ENCODE assay signal across 10 cellular contexts in the genomic region with DNA sequence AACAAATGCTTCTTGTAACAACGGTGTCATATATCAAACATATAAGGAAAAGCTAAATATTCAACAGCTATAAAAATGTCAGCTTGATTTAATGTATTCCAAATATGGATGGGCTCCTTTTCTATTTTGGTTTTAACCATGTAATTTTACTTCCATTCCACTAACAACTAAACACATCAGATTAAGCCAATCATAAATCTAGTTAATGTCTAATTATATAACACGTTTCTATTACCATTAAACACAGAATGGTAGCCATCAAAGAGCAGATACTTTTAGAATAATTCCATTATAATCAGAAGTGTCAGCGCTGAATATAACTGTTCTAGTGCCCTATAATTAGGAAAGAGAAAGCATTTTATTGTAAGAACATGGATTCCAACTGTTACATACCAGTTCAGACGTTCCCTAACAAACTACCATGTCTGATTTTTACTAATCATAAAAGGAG. TPM values are rescaled to one million over a fixed set of nuclear protein-coding genes. Genes with fewer than 3 reads are reported as not detected.
DNase-seq lines count a peak whose midpoint lies in the region; ATAC-seq and TF ChIP-seq lines count a peak whose summit lies in the region.
"Had no signal": no experiment of that assay in that cellular context is flagged by ENCODE, and none has a peak within 500 bp of the region (broad histone marks: within the 10 kb centered on the region; RNA-seq: fewer than 3 reads in every experiment).

No MANE protein-coding gene starts in this region.

- TF ChIP-seq CTCF in Calu3 (IDR thresholded peaks at IDR 0.05; ENCODE audit: unreplicated experiment) (no peak), thyroid gland (IDR thresholded peaks at IDR 0.05) (no peak)

- BruUV-seq in Calu3 (replicated peaks; lab: Mats Ljungman, UMichigan) = no TSS peak

- peak overlapping the region; percentile 71 for H3K27ac ChIP-seq in naive thymus-derived CD4-positive, alpha-beta T cell (ENCODE audit: low read depth, low read length)
- no peak overlapping the region for H3K27ac ChIP-seq in thyroid gland
- H3K27ac ChIP-seq: PC-9 had no signal

- no peaks in the 10 kb centered on the region for H3K9me3 Mint-ChIP-seq in Calu3 (ENCODE audit: low read depth, unreplicated experiment)
- H3K9me3 Mint-ChIP-seq in activated T-helper 17 cell treated with anti-CD3 and anti-CD28 coated beads, Interleukin-2, amount 50 U/mL, for 72 hours = no peaks in the 10 kb centered on the region
- no peaks in the 10 kb centered on the region for H3K9me3 Mint-ChIP-seq in naive thymus-derived CD4-positive, alpha-beta T cell

- no peaks in the 10 kb centered on the region for H3K27me3 ChIP-seq in naive thymus-derived CD4-positive, alpha-beta T cell (ENCODE audit: control insufficient read depth in 2 of 2, insufficient read depth in 2 of 2, low read length in 2 of 2)
- H3K27me3 ChIP-seq in thyroid gland = no peaks in the 10 kb centered on the region

- peaks cover 4% of the 10 kb centered on the region in 2 donors for H3K4me1 ChIP-seq in naive thymus-derived CD4-positive, alpha-beta T cell (ENCODE audit: control insufficient read depth in 2 of 2, insufficient read depth in 2 of 2, low read length in 2 of 2)
- H3K4me1 ChIP-seq in thyroid gland = peaks cover 0 to 6% of the 10 kb centered on the region in 2 donors

- WGBS in thyroid gland, 2 donors = 78 to 83% methylated on average over 4 of the region's 4 CpGs

- TF ChIP-seq POLR2A in thyroid gland (IDR thresholded peaks at IDR 0.05) = no peak

- DNase-seq in Calu3 (no peak), NCI-H1092 treated with DMSO at 0.1 percent for 48 hours (lab: John Stamatoyannopoulos, UW) (no peak), thyroid gland (no peak)
- peak in 1 of 9 donors; percentile 19 for DNase-seq in naive thymus-derived CD4-positive, alpha-beta T cell
- DNase-seq in activated CD4-positive, CD25-positive, alpha-beta regulatory T cell (lab: John Stamatoyannopoulos, UW) = no peak
- DNase-seq: activated effector memory CD4-positive, alpha-beta T cell treated with anti-CD3 and anti-CD28 coated beads, Interleukin-2, amount 50 U/mL, for 16 hours; PC-9 had no signal

- peak; percentile 3 for ATAC-seq in GM21423 (IDR thresholded peaks at IDR 0.05; ENCODE audit: unreplicated experiment)
- ATAC-seq in activated T-helper 17 cell treated with anti-CD3 and anti-CD28 coated beads, Interleukin-2, amount 50 U/mL, for 72 hours (replicated peaks) = no peak
- peak; percentile 40 for ATAC-seq in naive thymus-derived CD4-positive, alpha-beta T cell
- no peak for ATAC-seq in GM19455 (IDR thresholded peaks at IDR 0.05; ENCODE audit: unreplicated experiment)

- H3K4me1 Mint-ChIP-seq in Calu3 (ENCODE audit: low read depth, unreplicated experiment) = peaks cover 68% of the 10 kb centered on the region
- H3K4me1 Mint-ChIP-seq in activated T-helper 17 cell treated with anti-CD3 and anti-CD28 coated beads, Interleukin-2, amount 50 U/mL, for 72 hours = peaks cover 17% of the 10 kb centered on the region
- H3K4me1 Mint-ChIP-seq in naive thymus-derived CD4-positive, alpha-beta T cell = peaks cover 24 to 77% (median 62%) of the 10 kb centered on the region in 7 donors

- peak overlapping the region; percentile 58 for H3K4me3 ChIP-seq in naive thymus-derived CD4-positive, alpha-beta T cell (ENCODE audit: low read length)
- no peak overlapping the region for H3K4me3 ChIP-seq in thyroid gland (replicated peaks in 1 of 3)
- H3K4me3 ChIP-seq: PC-9 had no signal

- H3K36me3 ChIP-seq in naive thymus-derived CD4-positive, alpha-beta T cell (ENCODE audit: control insufficient read depth in 2 of 3, insufficient read depth in 3 of 3, low read length in 3 of 3) = no peaks in the 10 kb centered on the region
- H3K36me3 ChIP-seq in thyroid gland = no peaks in the 10 kb centered on the region

- POLR2A ChIA-PET in naive thymus-derived CD4-positive, alpha-beta T cell (lab: Charles Lee) = interaction anchor here (0.7 kb wide), 1 partner anchor 22 kb away, joined by 3 read pairs; no protein-coding TSS in a partner anchor

- CTCF ChIA-PET in Calu3 (lab: Charles Lee) = interaction anchor here (0.8 to 1.8 kb wide), 2 partner anchors 22 to 72 kb away, joined by 3 to 4 read pairs; no protein-coding TSS in a partner anchor
- CTCF ChIA-PET in naive thymus-derived CD4-positive, alpha-beta T cell (lab: Charles Lee) = no interaction called here

- H3K27ac Mint-ChIP-seq in Calu3 (ENCODE audit: unreplicated experiment) = peak overlapping the region; percentile 21
- H3K27ac Mint-ChIP-seq in activated T-helper 17 cell treated with anti-CD3 and anti-CD28 coated beads, Interleukin-2, amount 50 U/mL, for 72 hours = peak overlapping the region; percentile 89
- peak overlapping the region; percentile 92 to 96 (median 95) for H3K27ac Mint-ChIP-seq in naive thymus-derived CD4-positive, alpha-beta T cell

- H3K36me3 Mint-ChIP-seq in Calu3 (ENCODE audit: insufficient read depth, unreplicated experiment) = peaks cover 16% of the 10 kb centered on the region
- H3K36me3 Mint-ChIP-seq in activated T-helper 17 cell treated with anti-CD3 and anti-CD28 coated beads, Interleukin-2, amount 50 U/mL, for 72 hours (ENCODE audit: low read depth) = peaks cover 56% of the 10 kb centered on the region
- peaks cover 0 to 34% (median 17%) of the 10 kb centered on the region in 5 donors for H3K36me3 Mint-ChIP-seq in naive thymus-derived CD4-positive, alpha-beta T cell

- H3K4me3 Mint-ChIP-seq in Calu3 (ENCODE audit: low read depth, unreplicated experiment) = peak overlapping the region; percentile 27
- H3K4me3 Mint-ChIP-seq in activated T-helper 17 cell treated with anti-CD3 and anti-CD28 coated beads, Interleukin-2, amount 50 U/mL, for 72 hours = peak overlapping the region; percentile 87
- peak overlapping the region; percentile 79 to 97 (median 94) for H3K4me3 Mint-ChIP-seq in naive thymus-derived CD4-positive, alpha-beta T cell

- no peaks in the 10 kb centered on the region for H3K27me3 Mint-ChIP-seq in Calu3 (ENCODE audit: unreplicated experiment)
- no peaks in the 10 kb centered on the region for H3K27me3 Mint-ChIP-seq in activated T-helper 17 cell treated with anti-CD3 and anti-CD28 coated beads, Interleukin-2, amount 50 U/mL, for 72 hours
- no peaks in the 10 kb centered on the region for H3K27me3 Mint-ChIP-seq in naive thymus-derived CD4-positive, alpha-beta T cell

- H3K9me3 ChIP-seq in naive thymus-derived CD4-positive, alpha-beta T cell (ENCODE audit: control insufficient read depth in 2 of 3, low read length in 3 of 3) = no peaks in the 10 kb centered on the region
- no peaks in the 10 kb centered on the region for H3K9me3 ChIP-seq in thyroid gland

- intact Hi-C loops in Calu3 (cut with micrococcal nuclease; ENCODE audit: unreplicated experiment) (no loop called here), thyroid gland (cut with DNase I) (no loop called here)
- intact Hi-C loops in naive thymus-derived CD4-positive, alpha-beta T cell (cut with micrococcal nuclease) = loop anchor here (1.0 to 10.0 kb wide), 3 partner anchors 11 to 1658 kb away; a partner anchor contains a TSS

RNA-seq across cellular contexts. Expression of a gene that starts 10.0 kb away (rescaled TPM):
- 111 and 123 TPM in 2 replicates for total RNA-seq in Calu3 (2022)
- 100 to 1,000 TPM in 1 of 2 donors, 10 to 100 TPM in 1; 78.8 to 138 TPM for total RNA-seq in activated T-helper 17 cell treated with anti-CD3 and anti-CD28 coated beads, Interleukin-2, amount 50 U/mL, for 72 hours
- 10 to 100 TPM; 28.3 to 78.4 (median 40.8) TPM for total RNA-seq in naive thymus-derived CD4-positive, alpha-beta T cell
- 10 to 100 TPM; 75.7 to 77.1 TPM for polyA plus RNA-seq in naive thymus-derived CD4-positive, alpha-beta T cell
- 10 to 100 TPM; 36.8 to 89.1 (median 59.7) TPM for total RNA-seq in thyroid gland

RNA-seq across cellular contexts. Expression of a gene that starts 10.3 kb away (rescaled TPM):
- total RNA-seq in Calu3 (2022) = 72.2 and 81.5 TPM in 2 replicates
- 10 to 100 TPM; 34.1 to 51.0 TPM for total RNA-seq in activated T-helper 17 cell treated with anti-CD3 and anti-CD28 coated beads, Interleukin-2, amount 50 U/mL, for 72 hours
- total RNA-seq in naive thymus-derived CD4-positive, alpha-beta T cell = 10 to 100 TPM in 1 of 5 experiments, 1 to 10 TPM in 4; 1.4 to 41.8 (median 6.9) TPM
- 1 to 10 TPM; 2.7 to 3.1 TPM for polyA plus RNA-seq in naive thymus-derived CD4-positive, alpha-beta T cell
- total RNA-seq in thyroid gland = 10 to 100 TPM in 1 of 4 donors, 1 to 10 TPM in 3; 5.8 to 14.4 (median 6.7) TPM

RNA-seq across cellular contexts. Expression of a gene that starts 38.9 kb away (rescaled TPM):
- total RNA-seq in Calu3 (2022) (61.3 and 64.3 TPM in 2 replicates), thyroid gland (10 to 100 TPM; 49.2 to 57.6 (median 53.3) TPM)
- total RNA-seq in activated T-helper 17 cell treated with anti-CD3 and anti-CD28 coated beads, Interleukin-2, amount 50 U/mL, for 72 hours = 10 to 100 TPM; 14.3 to 20.6 TPM
- total RNA-seq in naive thymus-derived CD4-positive, alpha-beta T cell = 10 to 100 TPM; 29.1 to 46.9 (median 35.3) TPM
- polyA plus RNA-seq in naive thymus-derived CD4-positive, alpha-beta T cell = 10 to 100 TPM; 24.9 to 36.0 TPM

Comparison
In these comparisons a context has a peak if more than half of its experiments do, and no peak if none do; other contexts are left out.
1. H3K27ac Mint-ChIP-seq: peak in every context shown above with its lines; median percentile 95 in naive thymus-derived CD4-positive, alpha-beta T cell; 89 in activated T-helper 17 cell treated with anti-CD3 and anti-CD28 coated beads, Interleukin-2, amount 50 U/mL, for 72 hours; 21 in Calu3.
2. H3K4me3 Mint-ChIP-seq: peak in every context shown above with its lines; median percentile 94 in naive thymus-derived CD4-positive, alpha-beta T cell; 87 in activated T-helper 17 cell treated with anti-CD3 and anti-CD28 coated beads, Interleukin-2, amount 50 U/mL, for 72 hours; 27 in Calu3.
3. ATAC-seq: peak in GM21423 (single experiment) and naive thymus-derived CD4-positive, alpha-beta T cell (single experiment); none in activated T-helper 17 cell treated with anti-CD3 and anti-CD28 coated beads, Interleukin-2, amount 50 U/mL, for 72 hours (single experiment) and GM19455 (single experiment).
4. intact Hi-C loops: an anchor here in naive thymus-derived CD4-positive, alpha-beta T cell (1.0 to 10.0 kb wide); none called in Calu3 and thyroid gland.